ENCODE assay signal across 19 cellular contexts in genomic region chr7:29053105-29053872, GRCh38.
DNase-seq lines count a peak whose midpoint lies in the region; ATAC-seq, FAIRE-seq and TF ChIP-seq lines count a peak whose summit lies in the region.
"Had no signal": no experiment of that assay in that cellular context is flagged by ENCODE, and none has a peak within 500 bp of the region (broad histone marks: within the 10 kb centered on the region; RNA-seq: fewer than 3 reads in every experiment).

No MANE protein-coding gene starts in this region.

- H3K27ac ChIP-seq in SK-N-SH (ENCODE audit: low read depth in 2 of 2, low read length in 1 of 2) (no peak overlapping the region), HepG2 (ENCODE audit: extremely low read length, insufficient read depth, low read length) (no peak overlapping the region), right lobe of liver (no peak overlapping the region)
- H3K27ac ChIP-seq in CD8-positive, alpha-beta memory T cell (ENCODE audit: low read depth, low read length), result no peak overlapping the region
- H3K27ac ChIP-seq: 22Rv1; BLaER1 treated with 17β-estradiol and CSF1 and Interleukin-3, amounts not matched to agents 10 nM and 100 nM had no signal

- in situ Hi-C loops in HepG2 (cut with HindIII; ENCODE audit: extremely low pct_ligation_motif_present, low pct_unique_long_range_greater_than_20kb), result no loop called here

- H2AFZ ChIP-seq in SK-N-SH (ENCODE audit: low read depth) (no peak overlapping the region), HepG2 (ENCODE audit: low read length) (no peak overlapping the region)

- H3K27me3 Mint-ChIP-seq in stimulated activated naive B cell treated with anti-CD40 and anti-IgM and Interleukin-4, amounts not matched to agents 10 μg/mL and 1 μg/mL and 100 μg/mL, for 72 hours, result peaks cover 23 to 31% of the 10 kb centered on the region in 2 donors
- peaks cover under 1 to 2% of the 10 kb centered on the region in 2 donors for H3K27me3 Mint-ChIP-seq in CD8-positive, alpha-beta memory T cell

- no peak for FAIRE-seq in HepG2 (lab: Jason Lieb, UNC)

- POLR2A ChIA-PET in SK-N-SH (lab: Yijun Ruan, JAX) (no interaction called here), HepG2 (lab: Yijun Ruan, JAX) (no interaction called here)
- POLR2A ChIA-PET in CD8-positive, alpha-beta memory T cell (lab: Charles Lee), result no interaction called here

- peaks cover 1 to 10% of the 10 kb centered on the region in 2 donors for H3K4me1 Mint-ChIP-seq in stimulated activated naive B cell treated with anti-CD40 and anti-IgM and Interleukin-4, amounts not matched to agents 10 μg/mL and 1 μg/mL and 100 μg/mL, for 72 hours
- no peaks in the 10 kb centered on the region for H3K4me1 Mint-ChIP-seq in CD8-positive, alpha-beta memory T cell
- H3K4me1 Mint-ChIP-seq: CD4-positive, alpha-beta memory T cell had no signal

- H3K9me2 ChIP-seq in SK-N-SH, result no peaks in the 10 kb centered on the region

- H3K79me2 ChIP-seq in SK-N-SH (ENCODE audit: insufficient read depth) (no peaks in the 10 kb centered on the region), HepG2 (ENCODE audit: insufficient read depth, low read length) (no peaks in the 10 kb centered on the region)

- CTCF ChIA-PET in SK-N-SH (lab: Yijun Ruan, JAX) (no interaction called here), HepG2 (lab: Yijun Ruan, JAX; ENCODE audit: low intra/inter-chr PET ratio, low total read pairs) (no interaction called here)
- CTCF ChIA-PET in CD8-positive, alpha-beta memory T cell (lab: Charles Lee), result no interaction called here

- no peak overlapping the region for H3K9ac ChIP-seq in SK-N-SH
- H3K9ac ChIP-seq in HepG2 (ENCODE audit: insufficient read depth, low read depth, low read length), result no peak overlapping the region
- H3K9ac ChIP-seq: BLaER1 treated with 17β-estradiol and CSF1 and Interleukin-3, amounts not matched to agents 10 nM and 100 nM had no signal

- H3K36me3 ChIP-seq in SK-N-SH (replicated peaks in 1 of 2; ENCODE audit: control insufficient read depth in 1 of 2, insufficient read depth in 2 of 2, low read length in 1 of 2), result no peaks in the 10 kb centered on the region
- no peaks in the 10 kb centered on the region for H3K36me3 ChIP-seq in HepG2 (replicated peaks in 1 of 2; ENCODE audit: control insufficient read depth in 1 of 2, insufficient read depth in 2 of 2, low read length in 2 of 2)
- no peaks in the 10 kb centered on the region for H3K36me3 ChIP-seq in right lobe of liver
- H3K36me3 ChIP-seq in CD8-positive, alpha-beta memory T cell (ENCODE audit: insufficient read depth, low read length), result no peaks in the 10 kb centered on the region
- H3K36me3 ChIP-seq: BLaER1 treated with 17β-estradiol and CSF1 and Interleukin-3, amounts not matched to agents 10 nM and 100 nM; HAP-1 had no signal

- H3F3A ChIP-seq in SK-N-SH (replicated peaks; ENCODE audit: insufficient read depth), result no peaks in the 10 kb centered on the region

- H3K27me3 ChIP-seq in SK-N-SH (ENCODE audit: insufficient read depth) (no peaks in the 10 kb centered on the region), HepG2 (ENCODE audit: control insufficient read depth in 1 of 2, insufficient read depth in 2 of 2, low read length in 2 of 2) (no peaks in the 10 kb centered on the region), right lobe of liver (no peaks in the 10 kb centered on the region)
- H3K27me3 ChIP-seq in CD8-positive, alpha-beta memory T cell (ENCODE audit: insufficient read depth, low read length, poor library complexity, severe bottlenecking), result no peaks in the 10 kb centered on the region

- H3K4me3 ChIP-seq in SK-N-SH (ENCODE audit: low read depth in 2 of 2, low read length in 1 of 2), result no peak overlapping the region
- H3K4me3 ChIP-seq in HepG2 (replicated peaks in 1 of 3; ENCODE audit: insufficient read depth in 1 of 3, low read depth in 2 of 3, low read length in 3 of 3), result no peak overlapping the region
- H3K4me3 ChIP-seq in right lobe of liver, result no peak overlapping the region
- H3K4me3 ChIP-seq in CD8-positive, alpha-beta memory T cell (ENCODE audit: low read length), result no peak overlapping the region
- H3K4me3 ChIP-seq: BLaER1 treated with 17β-estradiol and CSF1 and Interleukin-3, amounts not matched to agents 10 nM and 100 nM; HAP-1 had no signal

- TF ChIP-seq CTCF in SK-N-SH (IDR thresholded peaks at IDR 0.05), result no peak
- no peak for TF ChIP-seq CTCF in HepG2 (CRISPR knock-in tag; IDR thresholded peaks at IDR 0.05)
- TF ChIP-seq CTCF in right lobe of liver (IDR thresholded peaks at IDR 0.05), result no peak

- no peaks in the 10 kb centered on the region for H4K20me1 ChIP-seq in SK-N-SH (ENCODE audit: insufficient read depth)
- no peaks in the 10 kb centered on the region for H4K20me1 ChIP-seq in HepG2 (ENCODE audit: insufficient read depth, low read length)
- H4K20me1 ChIP-seq: BLaER1 treated with 17β-estradiol and CSF1 and Interleukin-3, amounts not matched to agents 10 nM and 100 nM had no signal

- H3K4me2 ChIP-seq in SK-N-SH (no peak overlapping the region), HepG2 (ENCODE audit: low read depth, low read length) (no peak overlapping the region)
- H3K4me2 ChIP-seq: BLaER1 treated with 17β-estradiol and CSF1 and Interleukin-3, amounts not matched to agents 10 nM and 100 nM had no signal

- no TSS peak for BruUV-seq in HepG2 (replicated peaks; lab: Mats Ljungman, UMichigan)

- peaks cover 12 to 16% of the 10 kb centered on the region in 2 donors for H3K9me3 Mint-ChIP-seq in stimulated activated naive B cell treated with anti-CD40 and anti-IgM and Interleukin-4, amounts not matched to agents 10 μg/mL and 1 μg/mL and 100 μg/mL, for 72 hours
- peaks cover 7 to 9% (median 9%) of the 10 kb centered on the region in 5 donors for H3K9me3 Mint-ChIP-seq in CD8-positive, alpha-beta memory T cell

- TF ChIP-seq POLR2A in HepG2 (IDR thresholded peaks at IDR 0.05; ENCODE audit: insufficient read depth in 1 of 2, low read depth in 2 of 2, low read length in 2 of 2) (no peak), right lobe of liver (IDR thresholded peaks at IDR 0.05) (no peak)

- peak overlapping the region; percentile 87 for H3K27ac Mint-ChIP-seq in stimulated activated naive B cell treated with anti-CD40 and anti-IgM and Interleukin-4, amounts not matched to agents 10 μg/mL and 1 μg/mL and 100 μg/mL, for 72 hours
- H3K27ac Mint-ChIP-seq in CD8-positive, alpha-beta memory T cell, result no peak overlapping the region
- H3K27ac Mint-ChIP-seq: CD4-positive, alpha-beta memory T cell had no signal

- H3K4me3 Mint-ChIP-seq in stimulated activated naive B cell treated with anti-CD40 and anti-IgM and Interleukin-4, amounts not matched to agents 10 μg/mL and 1 μg/mL and 100 μg/mL, for 72 hours, result peak overlapping the region in 1 of 2 donors; percentile 56
- H3K4me3 Mint-ChIP-seq in CD8-positive, alpha-beta memory T cell, result no peak overlapping the region
- H3K4me3 Mint-ChIP-seq: CD4-positive, alpha-beta memory T cell had no signal

- TF ChIP-seq EP300 in SK-N-SH (IDR thresholded peaks at IDR 0.05; ENCODE audit: borderline replicate concordance in 1 of 2, low read depth in 1 of 2, low read length in 1 of 2) (no peak), HepG2 (IDR thresholded peaks at IDR 0.05; ENCODE audit: low read depth in 2 of 2, low read length in 2 of 2) (no peak), HepG2 (CRISPR knock-in tag; IDR thresholded peaks at IDR 0.05; ENCODE audit: borderline replicate concordance) (no peak)

- peaks cover 0 to 2% of the 10 kb centered on the region in 2 donors for H3K36me3 Mint-ChIP-seq in stimulated activated naive B cell treated with anti-CD40 and anti-IgM and Interleukin-4, amounts not matched to agents 10 μg/mL and 1 μg/mL and 100 μg/mL, for 72 hours
- H3K36me3 Mint-ChIP-seq in CD8-positive, alpha-beta memory T cell, result no peaks in the 10 kb centered on the region
- H3K36me3 Mint-ChIP-seq: CD4-positive, alpha-beta memory T cell had no signal

- H3K9me3 ChIP-seq in SK-N-SH (no peaks in the 10 kb centered on the region), HepG2 (ENCODE audit: low read length) (no peaks in the 10 kb centered on the region), right lobe of liver (no peaks in the 10 kb centered on the region)
- no peaks in the 10 kb centered on the region for H3K9me3 ChIP-seq in CD8-positive, alpha-beta memory T cell (ENCODE audit: low read length)
- H3K9me3 ChIP-seq: HAP-1 had no signal

- intact Hi-C loops in HepG2 (cut with micrococcal nuclease; ENCODE audit: unreplicated experiment), result no loop called here
- intact Hi-C loops in right lobe of liver (cut with DNase I), result no loop called here

- DNase-seq in SK-N-SH (no peak), HepG2 (ENCODE audit: low spot score) (no peak), right lobe of liver (no peak), RPMI7951 (ENCODE audit: low read depth) (peak; percentile 11), T-helper 9 cell (no peak)
- no peak for DNase-seq in stimulated activated naive B cell treated with anti-CD40 and anti-IgM and Interleukin-4, amounts not matched to agents 10 μg/mL and 1 μg/mL and 100 μg/mL, for 72 hours
- DNase-seq in CD8-positive, alpha-beta memory T cell, result no peak
- DNase-seq: CD4-positive, alpha-beta memory T cell; KG1; NCI-H1694 treated with DMSO at 0.1 percent for 48 hours; NCI-H2081 treated with DMSO at 0.1 percent for 48 hours; NCI-H2171 treated with DMSO at 0.1 percent for 48 hours; NCI-H524 treated with DMSO at 0.1 percent for 48 hours; NCI-H82 had no signal

- no peak for ATAC-seq in SK-N-SH treated with all-trans-retinoic acid at 6 μM for 48 hours
- ATAC-seq in HepG2, result no peak
- ATAC-seq in right lobe of liver, result no peak
- peak; percentile 88 to 91 for ATAC-seq in stimulated activated naive B cell treated with anti-CD40 and anti-IgM and Interleukin-4, amounts not matched to agents 10 μg/mL and 1 μg/mL and 100 μg/mL, for 72 hours (replicated peaks)
- ATAC-seq: Panc1 had no signal

- no peaks in the 10 kb centered on the region for H3K4me1 ChIP-seq in SK-N-SH (ENCODE audit: control insufficient read depth in 1 of 2, insufficient read depth in 2 of 2, low read depth in 1 of 2, low read length in 1 of 2)
- no peaks in the 10 kb centered on the region for H3K4me1 ChIP-seq in HepG2 (ENCODE audit: insufficient read depth, low read length)
- H3K4me1 ChIP-seq in right lobe of liver, result no peaks in the 10 kb centered on the region
- H3K4me1 ChIP-seq in CD8-positive, alpha-beta memory T cell (ENCODE audit: insufficient read depth, low read length), result no peaks in the 10 kb centered on the region
- H3K4me1 ChIP-seq: BLaER1 treated with 17β-estradiol and CSF1 and Interleukin-3, amounts not matched to agents 10 nM and 100 nM; HAP-1 had no signal

- no peak for TF ChIP-seq RAD21 in SK-N-SH (IDR thresholded peaks at IDR 0.05; ENCODE audit: low read length)
- TF ChIP-seq RAD21 in HepG2 (CRISPR knock-in tag; IDR thresholded peaks at IDR 0.05), result no peak

TF ChIP-seq in SK-N-SH treated with all-trans-retinoic acid at 6 μM for 48 hours, 23 proteins besides CTCF, POLR2A, EP300 and RAD21 (continues in another document):
- no peak for TF ChIP-seq ISL1 (CRISPR knock-in tag; IDR thresholded peaks at IDR 0.05)
- no peak for TF ChIP-seq ZC3H10 (CRISPR knock-in tag; IDR thresholded peaks at IDR 0.05)
- peak; percentile 74 for TF ChIP-seq ZNF8 (CRISPR knock-in tag; IDR thresholded peaks at IDR 0.05)

TF ChIP-seq in SK-N-SH, 30 proteins besides CTCF, POLR2A, EP300 and RAD21 (continues in another document):
- TF ChIP-seq SMC3 (IDR thresholded peaks at IDR 0.05; ENCODE audit: low read depth, low read length) (no peak), JUND (IDR thresholded peaks at IDR 0.05) (no peak)

TF ChIP-seq in HepG2, 621 proteins besides CTCF, POLR2A, EP300 and RAD21 (continues in another document):
- TF ChIP-seq ZNF7 (CRISPR knock-in tag; IDR thresholded peaks at IDR 0.05), result peak; percentile 77

Comparison
In these comparisons a context has a peak if more than half of its experiments do, and no peak if none do; other contexts are left out.
1. ATAC-seq: peak in stimulated activated naive B cell treated with anti-CD40 and anti-IgM and Interleukin-4, amounts not matched to agents 10 μg/mL and 1 μg/mL and 100 μg/mL, for 72 hours (2 of 2); none in SK-N-SH treated with all-trans-retinoic acid at 6 μM for 48 hours (single experiment), HepG2 (single experiment) and right lobe of liver (0 of 4).